ENCODE assay signal across 35 cellular contexts in genomic region chr14:94447206-94447605, GRCh38. TPM values are rescaled to one million over a fixed set of nuclear protein-coding genes. Genes with fewer than 3 reads are reported as not detected.
"Had no signal": no experiment of that assay in that cellular context is flagged by ENCODE, and none has a peak within 500 bp of the region (broad histone marks: within the 10 kb centered on the region; RNA-seq: fewer than 3 reads in every experiment).

No MANE protein-coding gene starts in this region.

- H3K4me2 ChIP-seq: smooth muscle cell had no signal

- H3K9me3 ChIP-seq: neutrophil, ovary, psoas muscle, spleen, suprapubic skin, testis, tibial artery, transverse colon, upper lobe of right lung, uterus had no signal

- H3K9ac ChIP-seq: parathyroid adenoma had no signal

- H3K27ac ChIP-seq: neutrophil, ovary, parathyroid adenoma, psoas muscle, spleen, suprapubic skin, testis, tibial artery, transverse colon, upper lobe of right lung, uterus had no signal

- H3K79me2 ChIP-seq: parathyroid adenoma had no signal

- H3K27me3 ChIP-seq: ovary, suprapubic skin, testis, tibial artery, transverse colon, uterus had no signal

- ATAC-seq: naive thymus-derived CD8-positive, alpha-beta T cell; natural killer cell treated with Interleukin-12 subunit alpha and Interleukin-12 subunit beta and Interleukin-15 and Interleukin-18, amount 100 ng/mL, for 72 hours; psoas muscle; right cardiac atrium; sciatic nerve; stimulated activated memory B cell treated with anti-CD40 and anti-IgM and Interleukin-4, amounts not matched to agents 10 μg/mL and 1 μg/mL and 100 μg/mL, for 72 hours; stimulated activated naive CD8-positive, alpha-beta T cell treated with anti-CD3 and anti-CD28 coated beads, Interleukin-15, amount 100 ng/mL, for 72 hours; stimulated activated naive CD8-positive, alpha-beta T cell treated with anti-CD3 and anti-CD28 coated beads, Interleukin-15, Interleukin-2, amounts not matched to agents 100 U/mL and 50 U/mL, for 24 hours; upper lobe of right lung had no signal

- H3K4me1 ChIP-seq: psoas muscle, spleen, testis, tibial artery, transverse colon, upper lobe of right lung, uterus had no signal

- H2AFZ ChIP-seq: parathyroid adenoma had no signal

- DNase-seq: naive thymus-derived CD8-positive, alpha-beta T cell; nephron progenitor cell; nucleus accumbens; ovary; posterior cingulate gyrus; psoas muscle; right cardiac atrium; spleen; stimulated activated CD4-positive, alpha-beta T cell treated with anti-CD3 and anti-CD28 coated beads, Interleukin-12 subunit alpha, Interleukin-12 subunit beta, amount 100 ng/mL, for 4 hours; stimulated activated CD4-positive, alpha-beta T cell treated with anti-CD3 and anti-CD28 coated beads, Interleukin-1b, Interleukin-23, amount 100 ng/mL, for 48 hours; stimulated activated CD4-positive, alpha-beta T cell treated with anti-CD3 and anti-CD28 coated beads, Interleukin-4, amount 100 ng/mL, for 1 hour; stimulated activated CD4-positive, alpha-beta T cell treated with anti-CD3 and anti-CD28 coated beads, Interleukin-4, amount 100 ng/mL, for 4 hours; stimulated activated CD8-positive, alpha-beta memory T cell treated with anti-CD3 and anti-CD28 coated beads, Interleukin-4, amount 100 ng/mL, for 48 hours; stimulated activated naive CD4-positive, alpha-beta T cell; stimulated activated naive CD8-positive, alpha-beta T cell treated with anti-CD3 and anti-CD28 coated beads, Interleukin-15, amount 100 ng/mL, for 72 hours; stimulated activated naive CD8-positive, alpha-beta T cell treated with anti-CD3 and anti-CD28 coated beads, Interleukin-15, Interleukin-2, amounts not matched to agents 100 U/mL and 50 U/mL, for 24 hours; substantia nigra; testis; tibial artery; transverse colon; upper lobe of right lung; uterus had no signal

- H3K36me3 ChIP-seq: neutrophil, ovary, spleen, suprapubic skin, tibial artery, transverse colon, upper lobe of right lung, uterus had no signal

- H3K4me3 ChIP-seq: ovary, psoas muscle, skin epidermis, smooth muscle cell, spleen, suprapubic skin, testis, tibial artery, transverse colon, upper lobe of right lung, uterus had no signal

RNA-seq across cellular contexts. Expression of gene SERPINA11, which starts 5.4 kb away (rescaled TPM):
- total RNA-seq: naive thymus-derived CD8-positive, alpha-beta T cell; natural killer cell treated with Interleukin-12 subunit alpha and Interleukin-12 subunit beta and Interleukin-15 and Interleukin-18, amount 100 ng/mL, for 72 hours; neural crest cell; omental fat pad; ovary; psoas muscle; renal cortical epithelial cell; right cardiac atrium; sciatic nerve; smooth muscle cell; spleen; suprapubic skin; testis; upper lobe of right lung; urinary bladder; uterus had no signal
- polyA plus RNA-seq: naive thymus-derived CD8-positive, alpha-beta T cell; ovary; psoas muscle; right cardiac atrium; smooth muscle cell; spleen had no signal

RNA-seq across cellular contexts. Expression of gene SERPINA9, which starts 28.8 kb away (rescaled TPM):
- total RNA-seq: naive thymus-derived CD8-positive, alpha-beta T cell; natural killer cell treated with Interleukin-12 subunit alpha and Interleukin-12 subunit beta and Interleukin-15 and Interleukin-18, amount 100 ng/mL, for 72 hours; neural crest cell; omental fat pad; ovary; progenitor cell of endocrine pancreas; psoas muscle; renal cortical epithelial cell; right cardiac atrium; sciatic nerve; smooth muscle cell; spleen; testis; transverse colon; upper lobe of right lung; urinary bladder; uterus had no signal
- polyA plus RNA-seq: naive thymus-derived CD8-positive, alpha-beta T cell; ovary; psoas muscle; right cardiac atrium; smooth muscle cell; urinary bladder had no signal

RNA-seq across cellular contexts. Expression of gene SERPINA1, which starts 58.8 kb away (rescaled TPM):
- total RNA-seq: naive thymus-derived CD8-positive, alpha-beta T cell; neural crest cell had no signal
